Comparison of ENCODE assay signal across 8 cellular contexts in genomic region chr12:68331500-68331868, GRCh38. TPM values are rescaled to one million over a fixed set of nuclear protein-coding genes. Genes with fewer than 3 reads are reported as not detected.
A peak's percentile ranks its signal among the peaks of the same experiment; 100 is the strongest.
DNase-seq lines count a peak whose midpoint lies in the region; ATAC-seq, FAIRE-seq and TF ChIP-seq lines count a peak whose summit lies in the region.

No MANE protein-coding gene starts in this region.

- POLR2A ChIA-PET in GM12878 (lab: Charles Lee) = interaction anchor here (0.6 to 0.8 kb wide), 5 partner anchors 42 to 374 kb away, joined by 3 to 6 read pairs (median 4); no protein-coding TSS in a partner anchor

- H3K4me1 Mint-ChIP-seq in stimulated activated naive CD8-positive, alpha-beta T cell treated with anti-CD3 and anti-CD28 coated beads, Interleukin-15, Interleukin-2, amounts not matched to agents 100 ng/mL and 50 ng/mL, for 24 hours (ENCODE audit: low read depth) = peaks cover 40% of the 10 kb centered on the region

- SMC1A ChIA-PET in GM12878 (lab: Charles Lee; ENCODE audit: uncharacterized antibody, unreplicated experiment) = interaction anchor here (0.6 to 3.8 kb wide), 18 partner anchors 11 to 390 kb away, joined by 3 to 16 read pairs (median 3); no protein-coding TSS in a partner anchor

- peak overlapping the region; percentile 90 for H3K4me3 Mint-ChIP-seq in stimulated activated naive CD8-positive, alpha-beta T cell treated with anti-CD3 and anti-CD28 coated beads, Interleukin-15, Interleukin-2, amounts not matched to agents 100 ng/mL and 50 ng/mL, for 24 hours

- H3K27me3 ChIP-seq in GM12878 (replicated peaks in 1 of 2; ENCODE audit: control insufficient read depth in 2 of 2, insufficient read depth in 2 of 2, low read length in 1 of 2) = no peaks in the 10 kb centered on the region

- H3K4me3 ChIP-seq in GM12878 = peak overlapping the region; percentile 83
- H3K4me3 ChIP-seq in mesodermal cell (ENCODE audit: extremely low read depth, insufficient read depth, low read length, poor library complexity, severe bottlenecking) = peak overlapping the region; percentile 72

- peak overlapping the region; percentile 87 for H3K4me2 ChIP-seq in GM12878 (ENCODE audit: control insufficient read depth, insufficient read depth)

- no peak for TF ChIP-seq POLR2A in GM12878 (IDR thresholded peaks at IDR 0.05; ENCODE audit: low read depth, low read length)

- H3K27ac ChIP-seq in GM12878 (ENCODE audit: control insufficient read depth, insufficient read depth) (0 out of 2 replicates have a peak overlapping the region, but pooled peaks have one; percentile 13), mesodermal cell (ENCODE audit: low read depth, low read length, severe bottlenecking) (no peak overlapping the region)

- FAIRE-seq in GM12878 (lab: Jason Lieb, UNC) = no peak

- H3K79me2 ChIP-seq in GM12878 (ENCODE audit: control insufficient read depth, insufficient read depth, low read length) = peaks cover 5% of the 10 kb centered on the region

- no peaks in the 10 kb centered on the region; a peak in 1 of 4 replicates for H3K36me3 ChIP-seq in GM12878 (ENCODE audit: control insufficient read depth in 2 of 2, insufficient read depth in 2 of 2, low read length in 1 of 2)
- H3K36me3 ChIP-seq in mesodermal cell (ENCODE audit: control insufficient read depth, insufficient read depth, low read length) = peaks cover 9% of the 10 kb centered on the region

- in situ Hi-C loops in GM12878 (cut with MboI) = no loop called here

- 27% methylated on average over 9 of the region's 9 CpGs for WGBS in GM12878 (ENCODE audit: insufficient coverage, insufficient replicate concordance, low lambda C conversion rate, missing lambda C conversion rate)
- 62 to 73% methylated on average over 4 to 5 of the region's 9 CpGs for WGBS in mesodermal cell (ENCODE audit: insufficient coverage in 2 of 2), 2 experiments

- H3K27me3 Mint-ChIP-seq in stimulated activated naive CD8-positive, alpha-beta T cell treated with anti-CD3 and anti-CD28 coated beads, Interleukin-15, Interleukin-2, amounts not matched to agents 100 ng/mL and 50 ng/mL, for 24 hours = no peaks in the 10 kb centered on the region

- no peak for TF ChIP-seq RAD21 in GM12878 (IDR thresholded peaks at IDR 0.05; ENCODE audit: insufficient read depth, low read depth, low read length)

- RAD21 ChIA-PET in GM12878 (lab: Charles Lee; ENCODE audit: unreplicated experiment) = interaction anchor here (0.9 to 1.7 kb wide), 10 partner anchors 10 to 415 kb away, joined by 3 to 8 read pairs (median 4); no protein-coding TSS in a partner anchor

- no peak for TF ChIP-seq CTCF in GM12878 (IDR thresholded peaks at IDR 0.05 in 2 of 3, conservative IDR thresholded peaks at IDR 0.05 in 1 of 3; ENCODE audit: control insufficient read depth in 2 of 3, extremely low read depth in 1 of 3, insufficient read depth in 1 of 3, low read depth in 3 of 3, low read length in 3 of 3)

- no peaks in the 10 kb centered on the region for H3K9me3 ChIP-seq in GM12878 (replicated peaks; ENCODE audit: control insufficient read depth, insufficient read depth, low read length)
- H3K9me3 ChIP-seq in mesodermal cell (ENCODE audit: control insufficient read depth, low read length) = no peaks in the 10 kb centered on the region

- intact Hi-C loops in GM12878 (cut with micrococcal nuclease; ENCODE audit: unreplicated experiment) = no loop called here

- H3K36me3 Mint-ChIP-seq in stimulated activated naive CD8-positive, alpha-beta T cell treated with anti-CD3 and anti-CD28 coated beads, Interleukin-15, Interleukin-2, amounts not matched to agents 100 ng/mL and 50 ng/mL, for 24 hours (ENCODE audit: low read depth) = peaks cover 19% of the 10 kb centered on the region

- no peaks in the 10 kb centered on the region for H3K9me3 Mint-ChIP-seq in stimulated activated naive CD8-positive, alpha-beta T cell treated with anti-CD3 and anti-CD28 coated beads, Interleukin-15, Interleukin-2, amounts not matched to agents 100 ng/mL and 50 ng/mL, for 24 hours

- peak overlapping the region; percentile 57 for H3K9ac ChIP-seq in GM12878 (ENCODE audit: control insufficient read depth, insufficient read depth, low read length)

- DNase-seq in stimulated activated naive CD8-positive, alpha-beta T cell treated with anti-CD3 and anti-CD28 coated beads, Interleukin-15, Interleukin-2, amounts not matched to agents 100 U/mL and 50 U/mL, for 24 hours = no peak
- DNase-seq in GM12878 (ENCODE audit: low read depth, low spot score) (no peak), hepatic stellate cell (ENCODE audit: low spot score) (no peak), NCI-H748 treated with DMSO at 0.1 percent for 48 hours (lab: John Stamatoyannopoulos, UW) (no peak)

- ATAC-seq in stimulated activated naive CD8-positive, alpha-beta T cell treated with anti-CD3 and anti-CD28 coated beads, Interleukin-15, Interleukin-2, amounts not matched to agents 100 U/mL and 50 U/mL, for 24 hours = no peak
- ATAC-seq in GM12878 (peak; percentile 9; the same call in 2 of the 3 replicates), GM21717 (IDR thresholded peaks at IDR 0.05; ENCODE audit: unreplicated experiment) (no peak), GM19467 (IDR thresholded peaks at IDR 0.05; ENCODE audit: unreplicated experiment) (no peak)

- CTCF ChIA-PET in GM12878 (lab: Yijun Ruan, JAX) = interaction anchor here (1.0 to 1.7 kb wide), 8 partner anchors 11 to 337 kb away, joined by 3 to 12 read pairs (median 3); no protein-coding TSS in a partner anchor

- no peaks in the 10 kb centered on the region for H4K20me1 ChIP-seq in GM12878 (ENCODE audit: control insufficient read depth, insufficient read depth)

- H3K27ac Mint-ChIP-seq in stimulated activated naive CD8-positive, alpha-beta T cell treated with anti-CD3 and anti-CD28 coated beads, Interleukin-15, Interleukin-2, amounts not matched to agents 100 ng/mL and 50 ng/mL, for 24 hours = no peak overlapping the region

- peak overlapping the region; percentile 83 for H2AFZ ChIP-seq in GM12878 (ENCODE audit: control insufficient read depth, low read depth, low read length)

- no TSS peak for BruUV-seq in GM12878 (replicated peaks; lab: Mats Ljungman, UMichigan)

- no peaks in the 10 kb centered on the region for H3K4me1 ChIP-seq in GM12878 (ENCODE audit: control insufficient read depth, insufficient read depth, low read length)
- no peaks in the 10 kb centered on the region for H3K4me1 ChIP-seq in mesodermal cell (ENCODE audit: control insufficient read depth, insufficient read depth, low read length, poor library complexity, severe bottlenecking)

- TF ChIP-seq EP300 in GM12878 (IDR thresholded peaks at IDR 0.05; ENCODE audit: borderline replicate concordance in 1 of 2, control insufficient read depth in 1 of 2, low read depth in 2 of 2, low read length in 2 of 2) = no peak

TF ChIP-seq in GM12878, 131 proteins besides CTCF, POLR2A, EP300 and RAD21 (continues in another document):
- no peak for TF ChIP-seq POU2F2 (IDR thresholded peaks at IDR 0.05; ENCODE audit: borderline replicate concordance, low read depth, low read length)
- no peak for TF ChIP-seq BCLAF1 (IDR thresholded peaks at IDR 0.05)
- TF ChIP-seq FOXM1 (IDR thresholded peaks at IDR 0.05; ENCODE audit: low read depth, low read length) = no peak
- TF ChIP-seq SMARCA5 (IDR thresholded peaks at IDR 0.05) = no peak
- TF ChIP-seq RCOR1 (conservative IDR thresholded peaks at IDR 0.05; ENCODE audit: low read depth, low read length) = no peak
- no peak for TF ChIP-seq YBX1 (IDR thresholded peaks at IDR 0.05)
- no peak for TF ChIP-seq YY1 (IDR thresholded peaks at IDR 0.05; ENCODE audit: low read depth, low read length)
- TF ChIP-seq CREM (IDR thresholded peaks at IDR 0.05; ENCODE audit: low read depth) = no peak
- TF ChIP-seq HCFC1 (IDR thresholded peaks at IDR 0.05; ENCODE audit: low read length) = no peak

RNA-seq across cellular contexts. Expression of gene MDM1, which starts 0.7 kb away (rescaled TPM):
- total RNA-seq in GM12878 (2013; cell fraction: nucleolus; rRNA removed) = 59.3 and 61.0 TPM in 2 replicates
- 17.1 and 19.8 TPM in 2 replicates for total RNA-seq in GM12878 (2014; rRNA removed)
- 20.9 and 22.5 TPM in 2 replicates for total RNA-seq in GM12878 (2014; rRNA removed; fragmentation: Illumina TruSeq; extraction: Trizol)
- 14.6 and 16.3 TPM in 2 replicates for total RNA-seq in GM12878 (2021)
- polyA plus RNA-seq in GM12878 (2011; ENCODE audit: low read depth) = 6.4 TPM
- 23.4 and 35.5 TPM in 2 replicates for polyA plus RNA-seq in GM12878 (2011; rRNA removed)
- 5.8 and 6.3 TPM in 2 replicates for polyA plus RNA-seq in GM12878 (2011; cell fraction: cytosol; rRNA removed)
- polyA plus RNA-seq in GM12878 (2011; cell fraction: nucleus; rRNA removed) = 49.8 and 54.6 TPM in 2 replicates
- polyA plus RNA-seq in GM12878 (2012) = 5.7 and 6.8 TPM in 2 replicates
- polyA plus RNA-seq in GM12878 (2014; fragmentation: Illumina TruSeq; extraction: Trizol) = 21.1 and 23.8 TPM in 2 replicates
- polyA plus RNA-seq in GM12878 (2014; fragmentation: Nextera tagmentation; extraction: Ambion mirVana) = 10 to 100 TPM; 10.1 to 10.6 TPM
- polyA plus RNA-seq in GM12878 (2014; rRNA removed) = 15.6 and 16.1 TPM in 2 replicates
- polyA plus RNA-seq in GM12878 (2016; fragmentation: Nextera tagmentation; extraction: Ambion mirVana) = 10 to 100 TPM; 15.9 to 25.3 TPM
- 9.9 and 11.3 TPM in 2 replicates for polyA minus RNA-seq in GM12878 (2011; rRNA and poly(A)+ RNA removed)
- polyA minus RNA-seq in GM12878 (2011; cell fraction: cytosol; rRNA and poly(A)+ RNA removed) = 4.7 and 7.7 TPM in 2 replicates
- polyA minus RNA-seq in GM12878 (2011; cell fraction: nucleus; rRNA and poly(A)+ RNA removed) = 19.9 and 30.0 TPM in 2 replicates
- polyA plus RNA-seq in mesodermal cell (2013, experiment 1 of 2) = 14.3 TPM
- 19.2 TPM for polyA plus RNA-seq in mesodermal cell (2013, experiment 2 of 2)
